ENCODE assay signal across 16 cellular contexts in genomic region chr3:172171396-172172075, GRCh38.
DNase-seq lines count a peak whose midpoint lies in the region; ATAC-seq and TF ChIP-seq lines count a peak whose summit lies in the region.
"Had no signal": no experiment of that assay in that cellular context is flagged by ENCODE, and none has a peak within 500 bp of the region (broad histone marks: within the 10 kb centered on the region; RNA-seq: fewer than 3 reads in every experiment).

No MANE protein-coding gene starts in this region.

- ATAC-seq in GM18858 (IDR thresholded peaks at IDR 0.05; ENCODE audit: unreplicated experiment) = peak; percentile 53
- no peak for ATAC-seq in psoas muscle
- ATAC-seq in HG03135 (IDR thresholded peaks at IDR 0.05; ENCODE audit: unreplicated experiment) = no peak
- ATAC-seq in sciatic nerve = no peak
- ATAC-seq in HG03565 (IDR thresholded peaks at IDR 0.05; ENCODE audit: unreplicated experiment) = no peak
- ATAC-seq: activated CD4-positive, CD25-positive, alpha-beta regulatory T cell treated with anti-CD3 and anti-CD28 coated beads, Interleukin-2, amount 50 U/mL, for 24 hours had no signal

- H3K36me3 ChIP-seq in HUES64 (ENCODE audit: insufficient read depth, low read length) (no peaks in the 10 kb centered on the region), psoas muscle (ENCODE audit: insufficient read depth in 1 of 2, low read depth in 1 of 2) (no peaks in the 10 kb centered on the region)
- H3K36me3 ChIP-seq: colonic mucosa, ovary had no signal

- WGBS in HUES64 = 83% methylated on average over 1 of the region's 2 CpGs
- WGBS in psoas muscle, 3 donors = 59 to 62% (median 61%) methylated on average over 2 of the region's 2 CpGs

- H3K4me3 ChIP-seq in HUES64 (ENCODE audit: low read length) = no peak overlapping the region
- no peak overlapping the region for H3K4me3 ChIP-seq in psoas muscle
- H3K4me3 ChIP-seq: BLaER1, colonic mucosa, ovary had no signal

- H3K27me3 ChIP-seq in HUES64 (ENCODE audit: insufficient read depth, low read length) (no peaks in the 10 kb centered on the region), psoas muscle (ENCODE audit: insufficient read depth in 3 of 3, low read length in 2 of 3) (no peaks in the 10 kb centered on the region)
- H3K27me3 ChIP-seq: BLaER1, colonic mucosa, ovary had no signal

- H3K4me1 ChIP-seq in HUES64 (ENCODE audit: insufficient read depth, low read length) (peaks cover 58% of the 10 kb centered on the region), psoas muscle (peaks cover 72% of the 10 kb centered on the region)
- H3K4me1 ChIP-seq: BLaER1 had no signal

- intact Hi-C loops in psoas muscle (cut with DNase I) (no loop called here), sciatic nerve (cut with DNase I) (no loop called here)

- DNase-seq in fibroblast of peridontal ligament (ENCODE audit: extremely low read depth) = peak; percentile 55
- DNase-seq in psoas muscle = no peak
- DNase-seq in sciatic nerve (ENCODE audit: low spot score) = no peak
- DNase-seq: anterior cingulate cortex, colonic mucosa, GOT3, NCI-H187, ovary, small intestine had no signal

- H3K9me3 ChIP-seq in HUES64 (ENCODE audit: insufficient read depth, low read depth, low read length) (no peaks in the 10 kb centered on the region), psoas muscle (no peaks in the 10 kb centered on the region)
- H3K9me3 ChIP-seq: BLaER1, colonic mucosa, ovary had no signal

- H3K9ac ChIP-seq in HUES64 (ENCODE audit: low read depth, low read length) = no peak overlapping the region
- H3K9ac ChIP-seq: BLaER1 had no signal

- no peak for TF ChIP-seq CTCF in psoas muscle (IDR thresholded peaks at IDR 0.05)

- H3K27ac ChIP-seq in HUES64 (ENCODE audit: low read depth, low read length) = peak overlapping the region; percentile 36; the same call in 1 of the 2 replicates
- H3K27ac ChIP-seq in psoas muscle = peak overlapping the region; percentile 17
- H3K27ac ChIP-seq: BLaER1, colonic mucosa, epithelial cell of prostate, ovary had no signal
